Comparison of ENCODE assay signal across 8 cellular contexts in the genomic region with DNA sequence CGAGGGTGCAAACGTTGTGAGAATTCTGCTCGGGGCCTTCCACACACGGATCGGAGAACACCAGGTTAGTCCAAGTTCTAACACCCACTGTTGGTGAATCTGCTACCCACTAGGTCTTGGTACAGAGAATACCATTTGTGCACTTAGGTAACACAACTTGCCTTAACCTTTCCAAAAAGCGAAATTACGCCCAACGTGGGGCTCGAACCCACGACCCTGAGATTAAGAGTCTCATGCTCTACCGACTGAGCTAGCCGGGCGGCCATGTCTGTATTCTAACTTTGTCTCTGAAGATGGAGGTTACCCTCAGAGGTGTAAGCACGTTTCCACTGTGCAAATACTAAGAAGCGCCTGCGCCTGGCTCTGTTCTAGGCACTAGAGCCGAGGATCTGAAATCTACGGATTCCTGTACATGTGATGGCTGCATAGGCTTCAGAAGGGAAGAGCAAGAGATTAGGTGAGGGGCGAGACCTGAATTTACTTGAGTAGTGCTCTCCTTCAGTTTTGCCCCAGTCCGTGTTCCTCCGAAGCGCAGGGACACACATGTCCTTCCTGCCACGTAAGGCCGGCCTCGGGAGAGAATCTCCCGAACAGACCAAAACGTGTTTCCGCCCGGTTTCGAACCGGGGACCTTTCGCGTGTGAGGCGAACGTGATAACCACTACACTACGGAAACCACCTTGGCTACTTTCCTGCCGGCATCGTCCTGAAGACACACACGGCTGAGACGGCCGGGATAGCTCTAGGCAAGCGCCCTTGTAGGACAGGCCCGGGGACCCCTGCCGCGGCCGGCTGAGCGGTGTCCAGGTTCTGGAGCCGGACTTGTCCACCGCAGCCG. TPM values are rescaled to one million over a fixed set of nuclear protein-coding genes. Genes with fewer than 3 reads are reported as not detected.
DNase-seq lines count a peak whose midpoint lies in the region; ATAC-seq and TF ChIP-seq lines count a peak whose summit lies in the region.

No MANE protein-coding gene starts in this region.

- no peaks in the 10 kb centered on the region for H3K27me3 ChIP-seq in CD4-positive, CD25-positive, alpha-beta regulatory T cell (ENCODE audit: control insufficient read depth, insufficient read depth, low read length)
- H3K27me3 ChIP-seq in KMS-11 (ENCODE audit: insufficient read depth, low read depth), result no peaks in the 10 kb centered on the region
- no peaks in the 10 kb centered on the region for H3K27me3 ChIP-seq in testis

- H3K4me2 ChIP-seq in KMS-11, result peak overlapping the region; percentile 82

- peak overlapping the region; percentile 97 to 99 (median 98) for H3K4me3 Mint-ChIP-seq in CD4-positive, CD25-positive, alpha-beta regulatory T cell
- H3K4me3 Mint-ChIP-seq in activated T-cell treated with anti-CD3 and anti-CD28 coated beads, Interleukin-2, amount 50 U/mL, for 24 hours, result peak overlapping the region; percentile 94

- H3K36me3 Mint-ChIP-seq in CD4-positive, CD25-positive, alpha-beta regulatory T cell, result peaks cover 9% of the 10 kb centered on the region
- H3K36me3 Mint-ChIP-seq in activated T-cell treated with anti-CD3 and anti-CD28 coated beads, Interleukin-2, amount 50 U/mL, for 24 hours (ENCODE audit: low read depth), result peaks cover 31% of the 10 kb centered on the region

- WGBS in testis, 2 donors, result 5% methylated on average over 27 to 50 of the region's 50 CpGs

- no peak for TF ChIP-seq POLR2A in testis (IDR thresholded peaks at IDR 0.05)

- H3K4me1 Mint-ChIP-seq in CD4-positive, CD25-positive, alpha-beta regulatory T cell, result peaks cover 27 to 72% (median 48%) of the 10 kb centered on the region in 4 donors
- H3K4me1 Mint-ChIP-seq in activated T-cell treated with anti-CD3 and anti-CD28 coated beads, Interleukin-2, amount 50 U/mL, for 24 hours (ENCODE audit: low read depth), result peaks cover 77% of the 10 kb centered on the region

- peak overlapping the region; percentile 67; the same call in 1 of the 2 replicates for H3K9ac ChIP-seq in KMS-11

- TF ChIP-seq CTCF in KMS-11 (conservative IDR thresholded peaks at IDR 0.05; ENCODE audit: low read depth, low read length) (no peak), foreskin fibroblast (IDR thresholded peaks at IDR 0.05; ENCODE audit: low read depth, low read length) (no peak), testis (IDR thresholded peaks at IDR 0.05) (no peak)

- peaks cover 36% of the 10 kb centered on the region for H3K4me1 ChIP-seq in CD4-positive, CD25-positive, alpha-beta regulatory T cell (ENCODE audit: control insufficient read depth, insufficient read depth, low read length, poor library complexity, severe bottlenecking)
- H3K4me1 ChIP-seq in KMS-11 (ENCODE audit: low read depth, poor library complexity, severe bottlenecking) (peaks cover 8% of the 10 kb centered on the region), testis (no peaks in the 10 kb centered on the region)

- ATAC-seq in CD4-positive, CD25-positive, alpha-beta regulatory T cell (ENCODE audit: low read depth in 2 of 2), result peak; percentile 15
- ATAC-seq in GM21528 (IDR thresholded peaks at IDR 0.05; ENCODE audit: low FRiP score, unreplicated experiment), result peak; percentile 26

- peak; percentile 91 to 94 (median 91) for DNase-seq in CD4-positive, CD25-positive, alpha-beta regulatory T cell
- peak; percentile 100 for DNase-seq in activated T-cell treated with anti-CD3 and anti-CD28 coated beads, Interleukin-2, amount 50 U/mL, for 24 hours
- DNase-seq in foreskin fibroblast, result peak; percentile 93 to 97
- DNase-seq in non-pigmented ciliary epithelial cell (ENCODE audit: low read depth), result peak; percentile 95
- DNase-seq in testis, result peak; percentile 97
- no peak for DNase-seq in NOMO-1 (lab: John Stamatoyannopoulos, UW; ENCODE audit: unreplicated experiment in 2 of 2)

- H4K20me1 ChIP-seq in KMS-11 (ENCODE audit: insufficient read depth), result no peaks in the 10 kb centered on the region

- no peaks in the 10 kb centered on the region for H3K9me3 ChIP-seq in CD4-positive, CD25-positive, alpha-beta regulatory T cell (ENCODE audit: control insufficient read depth in 2 of 2, low read length in 2 of 2)
- no peaks in the 10 kb centered on the region for H3K9me3 ChIP-seq in testis

- H3K27ac Mint-ChIP-seq in CD4-positive, CD25-positive, alpha-beta regulatory T cell, result peak overlapping the region; percentile 99 to 100 (median 100)
- peak overlapping the region; percentile 98 for H3K27ac Mint-ChIP-seq in activated T-cell treated with anti-CD3 and anti-CD28 coated beads, Interleukin-2, amount 50 U/mL, for 24 hours

- H3K79me2 ChIP-seq in KMS-11 (ENCODE audit: insufficient read depth, low read depth), result no peaks in the 10 kb centered on the region

- H3K27me3 Mint-ChIP-seq in CD4-positive, CD25-positive, alpha-beta regulatory T cell, result peaks cover 35% of the 10 kb centered on the region
- H3K27me3 Mint-ChIP-seq in activated T-cell treated with anti-CD3 and anti-CD28 coated beads, Interleukin-2, amount 50 U/mL, for 24 hours, result peaks cover 6% of the 10 kb centered on the region

- H3K27ac ChIP-seq in CD4-positive, CD25-positive, alpha-beta regulatory T cell (ENCODE audit: insufficient read depth, low read length, poor library complexity, severe bottlenecking), result peak overlapping the region; percentile 98
- H3K27ac ChIP-seq in KMS-11 (peak overlapping the region; percentile 92), testis (peak overlapping the region; percentile 90 to 96)

- H3K36me3 ChIP-seq in CD4-positive, CD25-positive, alpha-beta regulatory T cell (ENCODE audit: control insufficient read depth, insufficient read depth, low read length), result no peaks in the 10 kb centered on the region
- H3K36me3 ChIP-seq in KMS-11 (ENCODE audit: insufficient read depth) (no peaks in the 10 kb centered on the region), testis (ENCODE audit: low read depth, missing control alignments) (no peaks in the 10 kb centered on the region)

- intact Hi-C loops in testis (cut with DNase I; ENCODE audit: low total_unique reads), result no loop called here

- peak overlapping the region; percentile 87 for H3K4me3 ChIP-seq in CD4-positive, CD25-positive, alpha-beta regulatory T cell (ENCODE audit: low read depth, low read length)
- H3K4me3 ChIP-seq in KMS-11 (IDR thresholded peaks at IDR 0.05; ENCODE audit: insufficient read depth, low read depth, low read length) (no peak overlapping the region), foreskin fibroblast (ENCODE audit: low read depth in 1 of 2, low read length in 2 of 2) (peak overlapping the region; percentile 91 to 96), testis (peak overlapping the region; percentile 89 to 96)

- peak overlapping the region; percentile 67; the same call in 1 of the 2 replicates for H2AFZ ChIP-seq in KMS-11 (ENCODE audit: low read depth)

- H3K9me3 Mint-ChIP-seq in CD4-positive, CD25-positive, alpha-beta regulatory T cell, result peaks cover 0 to 16% (median 2%) of the 10 kb centered on the region in 7 donors
- H3K9me3 Mint-ChIP-seq in activated T-cell treated with anti-CD3 and anti-CD28 coated beads, Interleukin-2, amount 50 U/mL, for 24 hours, result no peaks in the 10 kb centered on the region

RNA-seq across cellular contexts. Expression of a gene that starts 1.1 kb away (rescaled TPM):
- 40.8 TPM for total RNA-seq in CD4-positive, CD25-positive, alpha-beta regulatory T cell
- polyA plus RNA-seq in CD4-positive, CD25-positive, alpha-beta regulatory T cell, result 1 to 10 TPM in 2 of 4 donors, under 1 TPM in 2; 0.67 to 1.6 (median 0.87) TPM
- 10 to 100 TPM; 39.6 to 53.1 TPM for total RNA-seq in testis
- 61.5 TPM for polyA plus RNA-seq in testis (ENCODE audit: insufficient read depth, low read depth, low replicate concordance)

RNA-seq across cellular contexts. Expression of a gene that starts 17.0 kb away (rescaled TPM):
- 0.72 TPM for total RNA-seq in CD4-positive, CD25-positive, alpha-beta regulatory T cell
- under 1 TPM in 2 of 4 donors, not detected in 2; 0.16 to 0.47 TPM for polyA plus RNA-seq in CD4-positive, CD25-positive, alpha-beta regulatory T cell
- under 1 TPM; 0.43 to 0.87 TPM for total RNA-seq in testis
- 0.47 TPM for polyA plus RNA-seq in testis (ENCODE audit: insufficient read depth, low read depth, low replicate concordance)

RNA-seq across cellular contexts. Expression of a gene that starts 21.7 kb away (rescaled TPM):
- total RNA-seq in CD4-positive, CD25-positive, alpha-beta regulatory T cell, result 1,838 TPM
- 1,000 to 10,000 TPM; 2,227 to 2,760 (median 2,470) TPM for polyA plus RNA-seq in CD4-positive, CD25-positive, alpha-beta regulatory T cell
- 1,000 to 10,000 TPM in 1 of 2 donors, 100 to 1,000 TPM in 1; 777 to 1,606 TPM for total RNA-seq in testis
- 1,149 TPM for polyA plus RNA-seq in testis (ENCODE audit: insufficient read depth, low read depth, low replicate concordance)

RNA-seq across cellular contexts. Expression of a gene that starts 38.9 kb away (rescaled TPM):
- 40.3 TPM for total RNA-seq in CD4-positive, CD25-positive, alpha-beta regulatory T cell
- polyA plus RNA-seq in CD4-positive, CD25-positive, alpha-beta regulatory T cell, result 10 to 100 TPM; 28.0 to 39.9 (median 35.0) TPM
- total RNA-seq in testis, result 10 to 100 TPM; 28.4 to 32.8 TPM
- 19.3 TPM for polyA plus RNA-seq in testis (ENCODE audit: insufficient read depth, low read depth, low replicate concordance)

Comparison
In these comparisons a context has a peak if more than half of its experiments do, and no peak if none do; other contexts are left out.
1. DNase-seq: peak in CD4-positive, CD25-positive, alpha-beta regulatory T cell (3 of 3), activated T-cell treated with anti-CD3 and anti-CD28 coated beads, Interleukin-2, amount 50 U/mL, for 24 hours (single experiment), foreskin fibroblast (2 of 2), non-pigmented ciliary epithelial cell (single experiment) and testis (single experiment); none in NOMO-1 (0 of 2).
2. Peak in every context shown above with its lines, with median percentiles within 50 percentile points of each other: H3K27ac ChIP-seq.